In genomic region chr4:153248641-153249198, GRCh38 we compare ENCODE assay signal across 8 cellular contexts. TPM values are rescaled to one million over a fixed set of nuclear protein-coding genes. Genes with fewer than 3 reads are reported as not detected.
DNase-seq lines count a peak whose midpoint lies in the region; ATAC-seq and TF ChIP-seq lines count a peak whose summit lies in the region.

No MANE protein-coding gene starts in this region.

- H3K36me3 ChIP-seq in PC-3 (ENCODE audit: low read depth, low read length) = no peaks in the 10 kb centered on the region
- no peaks in the 10 kb centered on the region for H3K36me3 ChIP-seq in neural progenitor cell

- ATAC-seq in CD4-positive, alpha-beta T cell (ENCODE audit: poor library complexity) = peak; percentile 25
- peak; percentile 27 for ATAC-seq in PC-3

- peaks cover 34% of the 10 kb centered on the region for H3K4me1 Mint-ChIP-seq in CD4-positive, alpha-beta T cell (ENCODE audit: low read depth)
- H3K4me1 Mint-ChIP-seq in HFFc6 (ENCODE audit: low read depth) (peaks cover 26% of the 10 kb centered on the region), neural progenitor cell (peaks cover 54% of the 10 kb centered on the region)

- H3K27ac ChIP-seq in CD4-positive, alpha-beta T cell (ENCODE audit: low read depth, low read length) = peak overlapping the region; percentile 81
- H3K27ac ChIP-seq in PC-3 (ENCODE audit: low read length) = peak overlapping the region; percentile 37; the same call in 1 of the 2 replicates
- peak overlapping the region; percentile 6 for H3K27ac ChIP-seq in neural progenitor cell

- peak in 1 of 10 experiments; percentile 4 for DNase-seq in CD4-positive, alpha-beta T cell
- DNase-seq in HFFc6 (no peak), PC-3 (no peak), epithelial cell of esophagus (ENCODE audit: low read depth) (no peak), neural progenitor cell (ENCODE audit: low spot score) (no peak), GOT3 (lab: John Stamatoyannopoulos, UW) (no peak), T1000 (lab: John Stamatoyannopoulos, UW) (no peak)
- no peak for DNase-seq in effector CD8-positive, alpha-beta T cell (lab: John Stamatoyannopoulos, UW)

- H4K20me1 ChIP-seq in PC-3 (ENCODE audit: low read length) (no peaks in the 10 kb centered on the region), neural progenitor cell (ENCODE audit: low read depth) (no peaks in the 10 kb centered on the region)

- H3K9ac ChIP-seq in PC-3 (ENCODE audit: low read length) = peak overlapping the region; percentile 72
- peak overlapping the region; percentile 1 for H3K9ac ChIP-seq in neural progenitor cell

- intact Hi-C loops in CD4-positive, alpha-beta T cell (cut with DNase I, micrococcal nuclease) = loop anchor here (5.0 to 10.0 kb wide), 2 partner anchors 96 to 474 kb away; partner anchors contain the start of genes ARFIP1 (in 1 of the 2) and TIGD4 (in 1 of the 2)
- intact Hi-C loops in PC-3 (cut with micrococcal nuclease) = loop anchor here (2.0 kb wide), 1 partner anchor 14 kb away; no protein-coding TSS in a partner anchor

- peak overlapping the region; percentile 85 for H3K27ac Mint-ChIP-seq in CD4-positive, alpha-beta T cell
- peak overlapping the region; percentile 96 for H3K27ac Mint-ChIP-seq in HFFc6
- peak overlapping the region; percentile 85 for H3K27ac Mint-ChIP-seq in neural progenitor cell

- no peaks in the 10 kb centered on the region for H3F3A ChIP-seq in PC-3 (ENCODE audit: low read length, unreplicated experiment)
- peaks cover 27% of the 10 kb centered on the region for H3F3A ChIP-seq in neural progenitor cell (ENCODE audit: low read depth)

- BruUV-seq in PC-3 (replicated peaks; lab: Mats Ljungman, UMichigan) = TSS peak; percentile 62

- H3K9me3 Mint-ChIP-seq in CD4-positive, alpha-beta T cell = no peaks in the 10 kb centered on the region
- H3K9me3 Mint-ChIP-seq in HFFc6 = no peaks in the 10 kb centered on the region
- no peaks in the 10 kb centered on the region for H3K9me3 Mint-ChIP-seq in neural progenitor cell

- no peaks in the 10 kb centered on the region for H3K79me2 ChIP-seq in PC-3 (ENCODE audit: low read length)
- no peaks in the 10 kb centered on the region for H3K79me2 ChIP-seq in neural progenitor cell (ENCODE audit: low read depth)

- H3K4me2 ChIP-seq in PC-3 (ENCODE audit: low read length) = peak overlapping the region; percentile 85
- H3K4me2 ChIP-seq in neural progenitor cell = peak overlapping the region; percentile 83

- POLR2A ChIA-PET in CD4-positive, alpha-beta T cell (lab: Charles Lee) = interaction anchor here (0.8 to 3.4 kb wide), 7 partner anchors 10 to 713 kb away, joined by 3 to 26 read pairs (median 4); partner anchors contain the start of genes FBXW7 and TRIM2
- POLR2A ChIA-PET in PC-3 (lab: Charles Lee; ENCODE audit: unreplicated experiment) = interaction anchor here (0.6 kb wide), 1 partner anchor 149 kb away, joined by 3 read pairs; no protein-coding TSS in a partner anchor

- TF ChIP-seq CTCF in CD4-positive, alpha-beta T cell (IDR thresholded peaks at IDR 0.05) = no peak
- TF ChIP-seq CTCF in HFFc6 (IDR thresholded peaks at IDR 0.05) (no peak; the same call in 1 of the 2 replicates), PC-3 (conservative IDR thresholded peaks at IDR 0.05; ENCODE audit: low read depth, low read length) (no peak), epithelial cell of esophagus (IDR thresholded peaks at IDR 0.05; ENCODE audit: insufficient read depth, low read depth, low read length, missing control alignments) (no peak), neural progenitor cell (IDR thresholded peaks at IDR 0.05) (no peak)

- no peaks in the 10 kb centered on the region for H3K9me2 ChIP-seq in PC-3 (replicated peaks; ENCODE audit: low read length)

- CTCF ChIA-PET in CD4-positive, alpha-beta T cell (lab: Charles Lee) = interaction anchor here (1.0 to 1.1 kb wide), 3 partner anchors 93 to 165 kb away, joined by 3 to 5 read pairs (median 3); no protein-coding TSS in a partner anchor
- CTCF ChIA-PET in PC-3 (lab: Charles Lee) = no interaction called here

- H3K4me3 ChIP-seq in PC-3 (ENCODE audit: low read length) = peak overlapping the region; percentile 72
- H3K4me3 ChIP-seq in epithelial cell of esophagus (ENCODE audit: low read length) = peak overlapping the region; percentile 53
- peak overlapping the region; percentile 52 for H3K4me3 ChIP-seq in neural progenitor cell

- H3K9me3 ChIP-seq in CD4-positive, alpha-beta T cell (ENCODE audit: control insufficient read depth, low read length) = no peaks in the 10 kb centered on the region
- H3K9me3 ChIP-seq in PC-3 (ENCODE audit: low read length) (no peaks in the 10 kb centered on the region), neural progenitor cell (ENCODE audit: low read depth) (no peaks in the 10 kb centered on the region)

- no peaks in the 10 kb centered on the region for H3K36me3 Mint-ChIP-seq in CD4-positive, alpha-beta T cell (ENCODE audit: low read depth)
- no peaks in the 10 kb centered on the region; the same call in 1 of the 2 replicates for H3K36me3 Mint-ChIP-seq in HFFc6 (ENCODE audit: low read depth)
- H3K36me3 Mint-ChIP-seq in neural progenitor cell = peaks cover 17% of the 10 kb centered on the region

- no peaks in the 10 kb centered on the region for H3K27me3 ChIP-seq in CD4-positive, alpha-beta T cell (ENCODE audit: control insufficient read depth, insufficient read depth, low read length)
- H3K27me3 ChIP-seq in PC-3 (ENCODE audit: low read length) (no peaks in the 10 kb centered on the region), neural progenitor cell (no peaks in the 10 kb centered on the region)

- peak overlapping the region; percentile 95 for H2AFZ ChIP-seq in PC-3 (ENCODE audit: low read length)
- peak overlapping the region; percentile 88 for H2AFZ ChIP-seq in neural progenitor cell (replicated peaks)

- no peaks in the 10 kb centered on the region for H3K27me3 Mint-ChIP-seq in CD4-positive, alpha-beta T cell
- H3K27me3 Mint-ChIP-seq in HFFc6 (ENCODE audit: insufficient read depth) (no peaks in the 10 kb centered on the region), neural progenitor cell (ENCODE audit: insufficient read depth, low read depth) (no peaks in the 10 kb centered on the region)

- H3K4me3 Mint-ChIP-seq in CD4-positive, alpha-beta T cell = peak overlapping the region; percentile 93
- H3K4me3 Mint-ChIP-seq in HFFc6 (peak overlapping the region; percentile 94), neural progenitor cell (peak overlapping the region; percentile 89)

- H3K4me1 ChIP-seq in PC-3 (ENCODE audit: insufficient read depth, low read length) (peaks cover 34% of the 10 kb centered on the region), neural progenitor cell (peaks cover 29% of the 10 kb centered on the region)

RNA-seq across cellular contexts. Expression of gene TRIM2, which starts 44.5 kb away (rescaled TPM):
- 1 to 10 TPM; 1.9 to 3.4 TPM for total RNA-seq in CD4-positive, alpha-beta T cell
- total RNA-seq in HFFc6 (2021; fragmentation: NEBNext Ultra II Directional; extraction: Animal tissue kit (Norgen Biotek cat#: 25700)) = 10 to 100 TPM; 32.3 to 39.6 (median 34.9) TPM
- total RNA-seq in PC-3 (2014; rRNA removed) = 18.9 and 20.2 TPM in 2 replicates
- 87.6 and 90.2 TPM in 2 replicates for total RNA-seq in neural progenitor cell (ENCODE audit: low replicate concordance)

Comparison
In these comparisons a context has a peak if more than half of its experiments do, and no peak if none do; other contexts are left out.
1. H3K27ac ChIP-seq: peak in every context shown above with its lines; median percentile 81 in CD4-positive, alpha-beta T cell; 37 in PC-3; 6 in neural progenitor cell.